In the genomic region with DNA sequence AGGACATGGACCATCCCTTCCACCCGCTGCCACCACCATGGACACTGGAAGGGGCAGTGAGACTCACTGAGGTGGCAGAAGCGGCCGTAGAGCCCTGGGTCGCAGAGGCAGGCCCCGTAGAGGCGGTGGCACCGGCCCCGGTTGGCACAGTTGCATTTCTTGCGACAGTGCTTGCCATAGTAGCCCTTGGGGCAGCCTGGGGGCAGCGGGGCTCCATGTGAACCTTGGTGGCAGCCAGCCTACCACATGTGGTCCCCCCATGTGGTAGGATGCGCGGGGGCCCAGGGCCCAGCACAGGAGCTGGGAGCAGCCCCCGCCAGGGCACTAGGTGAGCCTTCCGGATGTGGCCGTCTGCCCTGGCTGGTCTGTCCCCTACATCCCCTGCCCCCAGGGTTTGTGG, we compare ENCODE assay signal across 37 cellular contexts. TPM values are rescaled to one million over a fixed set of nuclear protein-coding genes. Genes with fewer than 3 reads are reported as not detected.
"Had no signal": no experiment of that assay in that cellular context is flagged by ENCODE, and none has a peak within 500 bp of the region (broad histone marks: within the 10 kb centered on the region; RNA-seq: fewer than 3 reads in every experiment).

No MANE protein-coding gene starts in this region.

- H3K9me3 ChIP-seq: adrenal gland, body of pancreas, breast epithelium had no signal

- H3K27ac Mint-ChIP-seq: activated B cell treated with CpG ODN at 0.5 μM for 24 hours; activated CD4-positive, alpha-beta memory T cell treated with anti-CD3 and anti-CD28 coated beads for 36 hours; activated CD4-positive, alpha-beta T cell treated with anti-CD3 and anti-CD28 coated beads, Interleukin-2, amount 10 ng/mL, durations not matched to agents 24 days and 14 days; activated CD8-positive, alpha-beta T cell treated with anti-CD3 and anti-CD28 coated beads for 36 hours; activated naive CD4-positive, alpha-beta T cell treated with anti-CD3 and anti-CD28 coated beads for 36 hours; activated naive CD4-positive, alpha-beta T cell treated with anti-CD3 and anti-CD28 coated beads, Interleukin-2, amount 50 U/mL, for 72 hours; activated naive CD8-positive, alpha-beta T cell treated with anti-CD3 and anti-CD28 coated beads for 36 hours; activated T-cell treated with anti-CD3 and anti-CD28 coated beads, Interleukin-2, amount 50 U/mL, for 72 hours; activated T-helper 1 cell treated with anti-CD3 and anti-CD28 coated beads, Interleukin-12 subunit alpha, Interleukin-12 subunit beta, Interleukin-2, Interleukin-4 antibody, amounts not matched to agents 30 ng/mL and 10 ng/mL and 1 ng/mL, durations not matched to agents 14 hours and 24 hours and 36 hours; activated T-helper 17 cell treated with anti-CD3 and anti-CD28 coated beads, Interleukin-2, amount 50 U/mL, for 72 hours; T-cell; T-helper 17 cell had no signal

- H3K36me3 ChIP-seq: adrenal gland, brain microvascular endothelial cell, breast epithelium had no signal

- H3K27me3 Mint-ChIP-seq: activated B cell treated with CpG ODN at 0.5 μM for 24 hours; activated CD4-positive, alpha-beta memory T cell treated with anti-CD3 and anti-CD28 coated beads for 36 hours; activated CD4-positive, alpha-beta T cell treated with anti-CD3 and anti-CD28 coated beads, Interleukin-2, amount 10 ng/mL, durations not matched to agents 24 days and 14 days; activated CD8-positive, alpha-beta T cell treated with anti-CD3 and anti-CD28 coated beads for 36 hours; activated naive CD8-positive, alpha-beta T cell treated with anti-CD3 and anti-CD28 coated beads for 36 hours; activated T-helper 17 cell treated with anti-CD3 and anti-CD28 coated beads, Interleukin-2, amount 50 U/mL, for 72 hours; T-cell; T-helper 17 cell had no signal

- H3K27ac ChIP-seq: adrenal gland, body of pancreas, brain microvascular endothelial cell, VCaP had no signal

- DNase-seq: activated B cell treated with CpG ODN at 0.5 μM for 24 hours; activated CD4-positive, alpha-beta memory T cell treated with anti-CD3 and anti-CD28 coated beads for 36 hours; activated CD4-positive, alpha-beta T cell treated with anti-CD3 and anti-CD28 coated beads for 4 hours; activated CD4-positive, alpha-beta T cell treated with anti-CD3 and anti-CD28 coated beads, Interleukin-2, amount 10 ng/mL, durations not matched to agents 24 days and 14 days; activated CD4-positive, alpha-beta T cell treated with anti-CD3 and anti-CD28 coated beads, Interleukin-2, amount 50 U/mL, for 1 hour; activated CD4-positive, alpha-beta T cell treated with anti-CD3 and anti-CD28 coated beads, Interleukin-2, amount 50 U/mL, for 4 hours; activated CD4-positive, CD25-positive, alpha-beta regulatory T cell treated with anti-CD3 and anti-CD28 coated beads, Interleukin-2, amount 50 U/mL, for 72 hours; activated CD8-positive, alpha-beta memory T cell treated with anti-CD3 and anti-CD28 coated beads, Interleukin-2, amount 50 U/mL, for 4 hours; activated CD8-positive, alpha-beta T cell treated with anti-CD3 and anti-CD28 coated beads for 36 hours; activated effector memory CD4-positive, alpha-beta T cell treated with anti-CD3 and anti-CD28 coated beads, Interleukin-2, amount 50 U/mL, for 16 hours; activated gamma-delta T cell treated with Interleukin-2 at 50 U/mL for 16 hours; activated naive CD4-positive, alpha-beta T cell; activated naive CD4-positive, alpha-beta T cell treated with anti-CD3 and anti-CD28 coated beads for 36 hours; activated naive CD4-positive, alpha-beta T cell treated with anti-CD3 and anti-CD28 coated beads, Interleukin-2, amount 50 U/mL, for 16 hours; activated naive CD8-positive, alpha-beta T cell treated with anti-CD3 and anti-CD28 coated beads for 36 hours; activated T-cell treated with anti-CD3 and anti-CD28 coated beads for 4 hours; activated T-cell treated with anti-CD3 and anti-CD28 coated beads, Interleukin-2, amount 50 U/mL, for 1 hour; activated T-cell treated with anti-CD3 and anti-CD28 coated beads, Interleukin-2, amount 50 U/mL, for 4 hours; activated T-cell treated with anti-CD3 and anti-CD28 coated beads, Interleukin-2, amount 50 U/mL, for 72 hours; adrenal gland; amniotic stem cell; aorta; body of pancreas; brain microvascular endothelial cell; central memory CD4-positive, alpha-beta T cell; T-cell; T-helper 17 cell; T1000 had no signal

- H3K4me3 ChIP-seq: adrenal gland, body of pancreas, breast epithelium had no signal

- H3K36me3 Mint-ChIP-seq: activated CD4-positive, alpha-beta memory T cell treated with anti-CD3 and anti-CD28 coated beads for 36 hours; activated naive CD4-positive, alpha-beta T cell treated with anti-CD3 and anti-CD28 coated beads, Interleukin-2, amount 50 U/mL, for 72 hours; activated naive CD8-positive, alpha-beta T cell treated with anti-CD3 and anti-CD28 coated beads for 36 hours had no signal

- H3K4me3 Mint-ChIP-seq: activated B cell treated with CpG ODN at 0.5 μM for 24 hours; activated CD4-positive, alpha-beta memory T cell treated with anti-CD3 and anti-CD28 coated beads for 36 hours; activated CD4-positive, alpha-beta T cell treated with anti-CD3 and anti-CD28 coated beads, Interleukin-2, amount 10 ng/mL, durations not matched to agents 24 days and 14 days; activated CD8-positive, alpha-beta T cell treated with anti-CD3 and anti-CD28 coated beads for 36 hours; activated naive CD4-positive, alpha-beta T cell treated with anti-CD3 and anti-CD28 coated beads for 36 hours; activated naive CD8-positive, alpha-beta T cell treated with anti-CD3 and anti-CD28 coated beads for 36 hours; activated T-cell treated with anti-CD3 and anti-CD28 coated beads, Interleukin-2, amount 50 U/mL, for 4 hours; activated T-cell treated with anti-CD3 and anti-CD28 coated beads, Interleukin-2, amount 50 U/mL, for 72 hours; activated T-helper 1 cell treated with anti-CD3 and anti-CD28 coated beads, Interleukin-12 subunit alpha, Interleukin-12 subunit beta, Interleukin-2, Interleukin-4 antibody, amounts not matched to agents 30 ng/mL and 10 ng/mL and 1 ng/mL, durations not matched to agents 14 hours and 24 hours and 36 hours; activated T-helper 17 cell treated with anti-CD3 and anti-CD28 coated beads, Interleukin-2, amount 50 U/mL, for 72 hours; T-cell; T-helper 17 cell had no signal

- H3K27me3 ChIP-seq: adrenal gland, body of pancreas, brain microvascular endothelial cell, breast epithelium had no signal

- FAIRE-seq: astrocyte, TTC549 had no signal

- ATAC-seq: activated CD8-positive, alpha-beta T cell treated with anti-CD3 and anti-CD28 coated beads for 36 hours; activated naive CD4-positive, alpha-beta T cell treated with anti-CD3 and anti-CD28 coated beads, Interleukin-2, amount 50 U/mL, for 72 hours; activated T-cell treated with anti-CD3 and anti-CD28 coated beads, Interleukin-2, amount 50 U/mL, for 4 hours; activated T-cell treated with anti-CD3 and anti-CD28 coated beads, Interleukin-2, amount 50 U/mL, for 72 hours; activated T-helper 17 cell treated with anti-CD3 and anti-CD28 coated beads, Interleukin-2, amount 50 U/mL, for 72 hours; body of pancreas; T-cell; T-helper 17 cell had no signal

- H3K9me3 Mint-ChIP-seq: activated B cell treated with CpG ODN at 0.5 μM for 24 hours; activated CD4-positive, alpha-beta memory T cell treated with anti-CD3 and anti-CD28 coated beads for 36 hours; activated CD4-positive, alpha-beta T cell treated with anti-CD3 and anti-CD28 coated beads, Interleukin-2, amount 10 ng/mL, durations not matched to agents 24 days and 14 days; activated CD8-positive, alpha-beta T cell treated with anti-CD3 and anti-CD28 coated beads for 36 hours; activated naive CD4-positive, alpha-beta T cell treated with anti-CD3 and anti-CD28 coated beads for 36 hours; activated naive CD4-positive, alpha-beta T cell treated with anti-CD3 and anti-CD28 coated beads, Interleukin-2, amount 50 U/mL, for 72 hours; activated naive CD8-positive, alpha-beta T cell treated with anti-CD3 and anti-CD28 coated beads for 36 hours; activated T-cell treated with anti-CD3 and anti-CD28 coated beads, Interleukin-2, amount 50 U/mL, for 4 hours; activated T-cell treated with anti-CD3 and anti-CD28 coated beads, Interleukin-2, amount 50 U/mL, for 72 hours; activated T-helper 1 cell treated with anti-CD3 and anti-CD28 coated beads, Interleukin-12 subunit alpha, Interleukin-12 subunit beta, Interleukin-2, Interleukin-4 antibody, amounts not matched to agents 30 ng/mL and 10 ng/mL and 1 ng/mL, durations not matched to agents 14 hours and 24 hours and 36 hours; activated T-helper 17 cell treated with anti-CD3 and anti-CD28 coated beads, Interleukin-2, amount 50 U/mL, for 72 hours; T-cell had no signal

- H3K4me1 Mint-ChIP-seq: activated B cell treated with CpG ODN at 0.5 μM for 24 hours; activated CD4-positive, alpha-beta T cell treated with anti-CD3 and anti-CD28 coated beads, Interleukin-2, amount 10 ng/mL, durations not matched to agents 24 days and 14 days; activated naive CD8-positive, alpha-beta T cell treated with anti-CD3 and anti-CD28 coated beads for 36 hours; activated T-helper 17 cell treated with anti-CD3 and anti-CD28 coated beads, Interleukin-2, amount 50 U/mL, for 72 hours had no signal

- H3K4me1 ChIP-seq: adrenal gland, body of pancreas, breast epithelium had no signal

RNA-seq across cellular contexts. Expression of gene ARHGEF16, which starts 51.6 kb away (rescaled TPM):
- total RNA-seq: activated B cell treated with CpG ODN at 0.5 μM for 24 hours; activated CD4-positive, alpha-beta T cell treated with anti-CD3 and anti-CD28 coated beads, Interleukin-2, amount 10 ng/mL, durations not matched to agents 24 days and 14 days; activated CD8-positive, alpha-beta T cell treated with anti-CD3 and anti-CD28 coated beads for 36 hours; activated T-helper 1 cell treated with anti-CD3 and anti-CD28 coated beads, Interleukin-12 subunit alpha, Interleukin-12 subunit beta, Interleukin-2, Interleukin-4 antibody, amounts not matched to agents 30 ng/mL and 10 ng/mL and 1 ng/mL, durations not matched to agents 14 hours and 24 hours and 36 hours; T-helper 1 cell treated with Interleukin-12 subunit alpha and Interleukin-12 subunit beta and Interleukin-4 antibody, amounts not matched to agents 30 ng/mL and 1 ng/mL, for 36 hours; T-helper 2 cell treated with Interferon-gamma antibody and Interleukin-4, amounts not matched to agents 100 ng/mL and 5 ng/mL, for 36 hours had no signal
